Comparison of ENCODE assay signal across 1 cellular context in genomic region chrX:129557844-129558243, GRCh38.
TF ChIP-seq lines count a peak whose summit lies in the region.

No MANE protein-coding gene starts in this region.

TF ChIP-seq in IMR-90, 13 proteins besides CTCF, POLR2A, EP300 and RAD21 (continued from another document):
- TF ChIP-seq ELK1 (IDR thresholded peaks at IDR 0.05; ENCODE audit: borderline replicate concordance, low read depth, low read length) (no peak), MAZ (IDR thresholded peaks at IDR 0.05; ENCODE audit: borderline replicate concordance, low read depth, low read length) (no peak)
TF ChIP-seq in IMR-90: peak in this region for 0.
